In genomic region chr6:7540595-7540994, GRCh38 we compare ENCODE assay signal across 1 cellular context.
TF ChIP-seq lines count a peak whose summit lies in the region.

No MANE protein-coding gene starts in this region.

TF ChIP-seq in HepG2, 621 proteins besides CTCF, POLR2A, EP300 and RAD21 (continued from another document):
- TF ChIP-seq, protein P1, sequence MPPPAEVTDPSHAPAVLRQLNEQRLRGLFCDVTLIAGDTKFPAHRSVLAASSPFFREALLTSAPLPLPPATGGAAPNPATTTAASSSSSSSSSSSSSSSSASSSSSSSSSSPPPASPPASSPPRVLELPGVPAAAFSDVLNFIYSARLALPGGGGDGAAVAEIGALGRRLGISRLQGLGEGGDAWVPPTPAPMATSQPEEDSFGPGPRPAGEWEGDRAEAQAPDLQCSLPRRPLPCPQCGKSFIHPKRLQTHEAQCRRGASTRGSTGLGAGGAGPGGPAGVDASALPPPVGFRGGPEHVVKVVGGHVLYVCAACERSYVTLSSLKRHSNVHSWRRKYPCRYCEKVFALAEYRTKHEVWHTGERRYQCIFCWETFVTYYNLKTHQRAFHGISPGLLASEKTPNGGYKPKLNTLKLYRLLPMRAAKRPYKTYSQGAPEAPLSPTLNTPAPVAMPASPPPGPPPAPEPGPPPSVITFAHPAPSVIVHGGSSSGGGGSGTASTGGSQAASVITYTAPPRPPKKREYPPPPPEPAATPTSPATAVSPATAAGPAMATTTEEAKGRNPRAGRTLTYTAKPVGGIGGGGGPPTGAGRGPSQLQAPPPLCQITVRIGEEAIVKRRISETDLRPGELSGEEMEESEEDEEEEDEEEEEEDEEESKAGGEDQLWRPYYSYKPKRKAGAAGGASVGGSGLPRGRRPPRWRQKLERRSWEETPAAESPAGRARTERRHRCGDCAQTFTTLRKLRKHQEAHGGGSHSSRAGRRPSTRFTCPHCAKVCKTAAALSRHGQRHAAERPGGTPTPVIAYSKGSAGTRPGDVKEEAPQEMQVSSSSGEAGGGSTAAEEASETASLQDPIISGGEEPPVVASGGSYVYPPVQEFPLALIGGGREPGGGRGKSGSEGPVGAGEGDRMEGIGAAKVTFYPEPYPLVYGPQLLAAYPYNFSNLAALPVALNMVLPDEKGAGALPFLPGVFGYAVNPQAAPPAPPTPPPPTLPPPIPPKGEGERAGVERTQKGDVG (CRISPR knock-in tag; IDR thresholded peaks at IDR 0.05; ENCODE audit: borderline replicate concordance): 0 out of 2 replicates have a peak, but pooled peaks have one; percentile 53
- no peak for TF ChIP-seq ZBTB49 (CRISPR knock-in tag; IDR thresholded peaks at IDR 0.05; ENCODE audit: borderline replicate concordance)
- TF ChIP-seq HNF4A (CRISPR knock-in tag; IDR thresholded peaks at IDR 0.05): no peak
- no peak for TF ChIP-seq HBP1 (CRISPR knock-in tag; IDR thresholded peaks at IDR 0.05; ENCODE audit: low read depth)
- no peak for TF ChIP-seq ZNF644 (CRISPR knock-in tag; IDR thresholded peaks at IDR 0.05; ENCODE audit: low read depth)
- TF ChIP-seq NFYC (CRISPR knock-in tag; IDR thresholded peaks at IDR 0.05): no peak
- no peak for TF ChIP-seq ZSCAN29 (CRISPR knock-in tag; conservative IDR thresholded peaks at IDR 0.05)
- TF ChIP-seq PRMT3 (CRISPR knock-in tag; IDR thresholded peaks at IDR 0.05; ENCODE audit: borderline replicate concordance, low read depth): peak; percentile 0; the same call in 1 of the 2 replicates
- TF ChIP-seq ZNF670 (CRISPR knock-in tag; IDR thresholded peaks at IDR 0.05; ENCODE audit: borderline replicate concordance): 0 out of 2 replicates have a peak, but pooled peaks have one; percentile 2
- no peak for TF ChIP-seq ZNF205 (CRISPR knock-in tag; IDR thresholded peaks at IDR 0.05)
- no peak for TF ChIP-seq ZNF460 (CRISPR knock-in tag; IDR thresholded peaks at IDR 0.05; ENCODE audit: borderline replicate concordance)
- TF ChIP-seq BORCS8-MEF2B (CRISPR knock-in tag; IDR thresholded peaks at IDR 0.05): no peak
- no peak for TF ChIP-seq ZNF160 (CRISPR knock-in tag; IDR thresholded peaks at IDR 0.05)
- TF ChIP-seq, protein P2, sequence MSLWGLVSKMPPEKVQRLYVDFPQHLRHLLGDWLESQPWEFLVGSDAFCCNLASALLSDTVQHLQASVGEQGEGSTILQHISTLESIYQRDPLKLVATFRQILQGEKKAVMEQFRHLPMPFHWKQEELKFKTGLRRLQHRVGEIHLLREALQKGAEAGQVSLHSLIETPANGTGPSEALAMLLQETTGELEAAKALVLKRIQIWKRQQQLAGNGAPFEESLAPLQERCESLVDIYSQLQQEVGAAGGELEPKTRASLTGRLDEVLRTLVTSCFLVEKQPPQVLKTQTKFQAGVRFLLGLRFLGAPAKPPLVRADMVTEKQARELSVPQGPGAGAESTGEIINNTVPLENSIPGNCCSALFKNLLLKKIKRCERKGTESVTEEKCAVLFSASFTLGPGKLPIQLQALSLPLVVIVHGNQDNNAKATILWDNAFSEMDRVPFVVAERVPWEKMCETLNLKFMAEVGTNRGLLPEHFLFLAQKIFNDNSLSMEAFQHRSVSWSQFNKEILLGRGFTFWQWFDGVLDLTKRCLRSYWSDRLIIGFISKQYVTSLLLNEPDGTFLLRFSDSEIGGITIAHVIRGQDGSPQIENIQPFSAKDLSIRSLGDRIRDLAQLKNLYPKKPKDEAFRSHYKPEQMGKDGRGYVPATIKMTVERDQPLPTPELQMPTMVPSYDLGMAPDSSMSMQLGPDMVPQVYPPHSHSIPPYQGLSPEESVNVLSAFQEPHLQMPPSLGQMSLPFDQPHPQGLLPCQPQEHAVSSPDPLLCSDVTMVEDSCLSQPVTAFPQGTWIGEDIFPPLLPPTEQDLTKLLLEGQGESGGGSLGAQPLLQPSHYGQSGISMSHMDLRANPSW (CRISPR knock-in tag; IDR thresholded peaks at IDR 0.05; ENCODE audit: borderline replicate concordance): 0 out of 2 replicates have a peak, but pooled peaks have one; percentile 17
- TF ChIP-seq ZBTB38 (CRISPR knock-in tag; IDR thresholded peaks at IDR 0.05): peak; percentile 99
- TF ChIP-seq TEAD3 (CRISPR knock-in tag; optimal IDR thresholded peaks at IDR 0.05; ENCODE audit: borderline replicate concordance): peak; percentile 24
- no peak for TF ChIP-seq ZBTB44 (CRISPR knock-in tag; IDR thresholded peaks at IDR 0.05)
- no peak for TF ChIP-seq SP2 (CRISPR knock-in tag; IDR thresholded peaks at IDR 0.05)
- TF ChIP-seq SETDB1 (CRISPR knock-in tag; IDR thresholded peaks at IDR 0.05; ENCODE audit: borderline replicate concordance): no peak
- TF ChIP-seq ZKSCAN8 (CRISPR knock-in tag; IDR thresholded peaks at IDR 0.05; ENCODE audit: borderline replicate concordance): no peak
- no peak for TF ChIP-seq ZNF552 (CRISPR knock-in tag; IDR thresholded peaks at IDR 0.05; ENCODE audit: borderline replicate concordance)
- TF ChIP-seq ATF2 (CRISPR knock-in tag; IDR thresholded peaks at IDR 0.05): no peak
- TF ChIP-seq CEBPZ (IDR thresholded peaks at IDR 0.05; ENCODE audit: low read length): no peak
- TF ChIP-seq RFXANK (CRISPR knock-in tag; IDR thresholded peaks at IDR 0.05): no peak
- TF ChIP-seq, protein P3, sequence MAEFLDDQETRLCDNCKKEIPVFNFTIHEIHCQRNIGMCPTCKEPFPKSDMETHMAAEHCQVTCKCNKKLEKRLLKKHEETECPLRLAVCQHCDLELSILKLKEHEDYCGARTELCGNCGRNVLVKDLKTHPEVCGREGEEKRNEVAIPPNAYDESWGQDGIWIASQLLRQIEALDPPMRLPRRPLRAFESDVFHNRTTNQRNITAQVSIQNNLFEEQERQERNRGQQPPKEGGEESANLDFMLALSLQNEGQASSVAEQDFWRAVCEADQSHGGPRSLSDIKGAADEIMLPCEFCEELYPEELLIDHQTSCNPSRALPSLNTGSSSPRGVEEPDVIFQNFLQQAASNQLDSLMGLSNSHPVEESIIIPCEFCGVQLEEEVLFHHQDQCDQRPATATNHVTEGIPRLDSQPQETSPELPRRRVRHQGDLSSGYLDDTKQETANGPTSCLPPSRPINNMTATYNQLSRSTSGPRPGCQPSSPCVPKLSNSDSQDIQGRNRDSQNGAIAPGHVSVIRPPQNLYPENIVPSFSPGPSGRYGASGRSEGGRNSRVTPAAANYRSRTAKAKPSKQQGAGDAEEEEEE (CRISPR knock-in tag; IDR thresholded peaks at IDR 0.05; ENCODE audit: borderline replicate concordance): peak; percentile 68; the same call in 1 of the 2 replicates
- no peak for TF ChIP-seq WIZ (CRISPR knock-in tag; IDR thresholded peaks at IDR 0.05)
- TF ChIP-seq, protein P4, sequence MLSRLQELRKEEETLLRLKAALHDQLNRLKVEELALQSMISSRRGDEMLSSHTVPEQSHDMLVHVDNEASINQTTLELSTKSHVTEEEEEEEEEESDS (CRISPR knock-in tag; IDR thresholded peaks at IDR 0.05; ENCODE audit: borderline replicate concordance): no peak
- no peak for TF ChIP-seq ZSCAN9 (CRISPR knock-in tag; IDR thresholded peaks at IDR 0.05; ENCODE audit: borderline replicate concordance)
- 0 out of 2 replicates have a peak, but pooled peaks have one; percentile 21 for TF ChIP-seq ATF1 (CRISPR knock-in tag; IDR thresholded peaks at IDR 0.05)
- no peak for TF ChIP-seq ZNF616 (CRISPR knock-in tag; IDR thresholded peaks at IDR 0.05; ENCODE audit: low read depth)
- TF ChIP-seq FOXA1 (IDR thresholded peaks at IDR 0.05): no peak
- no peak for TF ChIP-seq FOXA1 (CRISPR knock-in tag; IDR thresholded peaks at IDR 0.05)
- no peak for TF ChIP-seq NKX3-1 (CRISPR knock-in tag; IDR thresholded peaks at IDR 0.05)
- TF ChIP-seq, protein P5, sequence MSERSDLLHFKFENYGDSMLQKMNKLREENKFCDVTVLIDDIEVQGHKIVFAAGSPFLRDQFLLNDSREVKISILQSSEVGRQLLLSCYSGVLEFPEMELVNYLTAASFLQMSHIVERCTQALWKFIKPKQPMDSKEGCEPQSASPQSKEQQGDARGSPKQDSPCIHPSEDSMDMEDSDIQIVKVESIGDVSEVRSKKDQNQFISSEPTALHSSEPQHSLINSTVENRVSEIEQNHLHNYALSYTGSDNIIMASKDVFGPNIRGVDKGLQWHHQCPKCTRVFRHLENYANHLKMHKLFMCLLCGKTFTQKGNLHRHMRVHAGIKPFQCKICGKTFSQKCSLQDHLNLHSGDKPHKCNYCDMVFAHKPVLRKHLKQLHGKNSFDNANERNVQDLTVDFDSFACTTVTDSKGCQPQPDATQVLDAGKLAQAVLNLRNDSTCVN (CRISPR knock-in tag; IDR thresholded peaks at IDR 0.05; ENCODE audit: borderline replicate concordance): 0 out of 2 replicates have a peak, but pooled peaks have one; percentile 31
- TF ChIP-seq ZBTB33 (CRISPR knock-in tag; IDR thresholded peaks at IDR 0.05): peak; percentile 75
